Comparison of ENCODE assay signal across 9 cellular contexts in the genomic region with DNA sequence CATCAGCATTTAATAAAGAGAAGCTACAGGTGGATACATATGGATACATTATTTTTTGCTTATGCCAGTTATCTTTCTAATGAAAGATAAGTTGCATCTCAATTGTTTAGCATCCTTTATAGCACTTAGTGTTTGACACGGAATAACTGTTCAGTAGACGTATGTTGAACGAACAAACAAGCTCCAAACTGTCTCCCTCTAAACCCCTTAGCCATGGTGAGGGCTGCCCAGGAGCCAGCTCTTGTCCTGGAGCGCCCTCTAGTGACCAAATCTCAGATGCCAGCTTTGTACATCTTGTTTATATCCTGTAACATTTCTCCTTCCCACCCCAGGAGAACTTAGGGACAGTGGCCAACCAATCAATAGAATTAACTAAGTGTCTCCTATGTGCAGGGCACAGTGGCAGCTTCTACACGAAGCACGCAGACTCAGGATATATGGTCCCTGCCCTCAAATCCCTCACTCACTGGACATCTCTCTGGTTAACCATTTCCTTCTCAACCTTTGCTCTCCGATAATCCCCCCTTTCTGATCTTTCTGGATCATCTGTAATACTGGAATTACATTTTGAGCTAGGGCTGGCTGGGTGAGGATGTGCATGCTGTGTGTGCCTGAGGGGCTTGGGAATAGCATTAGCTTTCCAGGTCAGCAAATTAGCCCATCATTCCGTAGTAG. TPM values are rescaled to one million over a fixed set of nuclear protein-coding genes. Genes with fewer than 3 reads are reported as not detected.
DNase-seq lines count a peak whose midpoint lies in the region; ATAC-seq lines count a peak whose summit lies in the region.
"Had no signal": no experiment of that assay in that cellular context is flagged by ENCODE, and none has a peak within 500 bp of the region (broad histone marks: within the 10 kb centered on the region; RNA-seq: fewer than 3 reads in every experiment).

No MANE protein-coding gene starts in this region.

- no peaks in the 10 kb centered on the region for H3K27me3 Mint-ChIP-seq in memory B cell

- H3K27ac Mint-ChIP-seq in memory B cell: no peak overlapping the region

- H3K36me3 Mint-ChIP-seq in memory B cell: no peaks in the 10 kb centered on the region

- no peaks in the 10 kb centered on the region for H3K9me3 Mint-ChIP-seq in memory B cell

- H3K4me1 Mint-ChIP-seq in memory B cell: peaks cover 3% of the 10 kb centered on the region

- no peak overlapping the region for H3K4me3 Mint-ChIP-seq in memory B cell

- DNase-seq in DMS 273 treated with DMSO at 0.1 percent for 48 hours (lab: John Stamatoyannopoulos, UW): peak; percentile 54
- peak; percentile 76 for DNase-seq in HK-2 (ENCODE audit: unreplicated experiment)
- DNase-seq in NCI-H82 (lab: John Stamatoyannopoulos, UW): peak; percentile 92
- peak; percentile 77 for DNase-seq in activated CD4-positive, alpha-beta T cell treated with anti-CD3 and anti-CD28 coated beads, Interleukin-2, amount 50 U/mL, for 1 hour
- peak; percentile 48 to 75 for DNase-seq in dermis microvascular lymphatic vessel endothelial cell (ENCODE audit: low read depth in 2 of 2)
- peak; percentile 77 to 84 for DNase-seq in memory B cell (ENCODE audit: low spot score in 2 of 2)
- peak; percentile 56 for DNase-seq in stimulated activated CD8-positive, alpha-beta memory T cell treated with anti-CD3 and anti-CD28 coated beads, Interleukin-15, amount 100 ng/mL, for 24 hours (ENCODE audit: low read depth)

- ATAC-seq in memory B cell (ENCODE audit: low read depth) (peak; percentile 93), HG03280 (IDR thresholded peaks at IDR 0.05; ENCODE audit: unreplicated experiment) (no peak)

RNA-seq across cellular contexts. Expression of gene KCNA10, which starts 22.9 kb away (rescaled TPM):
- not detected in 2 replicates for total RNA-seq in dermis microvascular lymphatic vessel endothelial cell
- total RNA-seq: T-helper 1 cell treated with Interleukin-12 subunit alpha and Interleukin-12 subunit beta and Interleukin-4 antibody, amounts not matched to agents 30 ng/mL and 1 ng/mL, for 36 hours had no signal

RNA-seq across cellular contexts. Expression of gene PROK1, which starts 45.1 kb away (rescaled TPM):
- not detected in 2 replicates for total RNA-seq in dermis microvascular lymphatic vessel endothelial cell
